Comparison of ENCODE assay signal across 24 cellular contexts in the genomic region with DNA sequence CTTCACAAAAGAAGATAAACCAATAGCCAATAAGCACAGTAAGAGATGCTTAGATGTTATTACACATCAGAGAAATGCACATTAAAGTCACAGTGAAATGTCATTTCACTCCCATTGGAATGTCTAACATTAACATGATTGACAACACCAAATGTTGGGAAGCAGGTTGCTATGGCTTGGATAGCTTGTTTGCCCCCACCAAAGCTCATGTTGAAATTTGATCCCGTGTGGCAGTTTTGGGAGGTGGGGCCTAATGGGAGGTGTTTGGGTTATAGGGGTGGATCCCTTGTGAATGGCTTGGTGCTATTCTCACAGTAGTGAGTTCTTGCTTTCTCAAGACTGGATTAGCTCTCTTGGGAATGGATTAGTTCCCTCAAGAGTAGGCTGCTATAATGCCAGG. TPM values are rescaled to one million over a fixed set of nuclear protein-coding genes. Genes with fewer than 3 reads are reported as not detected.
DNase-seq lines count a peak whose midpoint lies in the region; ATAC-seq, FAIRE-seq and TF ChIP-seq lines count a peak whose summit lies in the region.
"Had no signal": no experiment of that assay in that cellular context is flagged by ENCODE, and none has a peak within 500 bp of the region (broad histone marks: within the 10 kb centered on the region; RNA-seq: fewer than 3 reads in every experiment).

No MANE protein-coding gene starts in this region.

- BruUV-seq in K562 (replicated peaks; lab: Mats Ljungman, UMichigan): no TSS peak

- CTCF ChIA-PET in K562 (lab: Yijun Ruan, JAX; ENCODE audit: low intra/inter-chr PET ratio): no interaction called here

- no peaks in the 10 kb centered on the region for H3K9me3 ChIP-seq in HUES64 (ENCODE audit: insufficient read depth, low read depth, low read length)
- H3K9me3 ChIP-seq in K562 (replicated peaks; ENCODE audit: control insufficient read depth, insufficient read depth, low read depth, low read length): no peaks in the 10 kb centered on the region
- H3K9me3 ChIP-seq in neural progenitor cell (ENCODE audit: low read depth): no peaks in the 10 kb centered on the region
- H3K9me3 ChIP-seq: BE2C, MG63 had no signal

- no peaks in the 10 kb centered on the region for H3K36me3 Mint-ChIP-seq in neural progenitor cell

- no peak for TF ChIP-seq POLR2A in K562 (conservative IDR thresholded peaks at IDR 0.05)

- H3K36me3 ChIP-seq in HUES64 (ENCODE audit: insufficient read depth, low read length) (no peaks in the 10 kb centered on the region), K562 (ENCODE audit: control insufficient read depth, insufficient read depth, low read length) (no peaks in the 10 kb centered on the region), neural progenitor cell (no peaks in the 10 kb centered on the region)
- H3K36me3 ChIP-seq: BE2C, MG63 had no signal

- no peak for TF ChIP-seq CTCF in K562 (IDR thresholded peaks at IDR 0.05 in 2 of 3, conservative IDR thresholded peaks at IDR 0.05 in 1 of 3; ENCODE audit: insufficient read depth in 2 of 3, low read depth in 1 of 3, low read length in 3 of 3)
- no peak for TF ChIP-seq CTCF in neural progenitor cell (IDR thresholded peaks at IDR 0.05)
- no peak for TF ChIP-seq CTCF in GM10266 (IDR thresholded peaks at IDR 0.05; ENCODE audit: control insufficient read depth, insufficient read depth, low read depth, missing control alignments)

- in situ Hi-C loops in K562 (cut with MboI): no loop called here

- no peak for TF ChIP-seq RAD21 in K562 (CRISPR knock-in tag; conservative IDR thresholded peaks at IDR 0.05 in 1 of 2, IDR thresholded peaks at IDR 0.05 in 1 of 2)

- no peaks in the 10 kb centered on the region for H4K20me1 ChIP-seq in K562 (replicated peaks; ENCODE audit: control insufficient read depth, insufficient read depth, low read length)
- H4K20me1 ChIP-seq in neural progenitor cell (ENCODE audit: low read depth): no peaks in the 10 kb centered on the region

- POLR2A ChIA-PET in K562 (lab: Yijun Ruan, JAX): interaction anchor here (0.7 to 0.9 kb wide), 3 partner anchors 13 to 191 kb away, joined by 3 read pairs; no protein-coding TSS in a partner anchor

- 60% methylated on average over 1 of the region's 1 CpG for WGBS in HUES64
- 0% methylated on average over 1 of the region's 1 CpG for WGBS in K562 (ENCODE audit: insufficient coverage, low coverage, missing lambda C conversion rate)

- no peaks in the 10 kb centered on the region for H3K27me3 ChIP-seq in HUES64 (ENCODE audit: insufficient read depth, low read length)
- H3K27me3 ChIP-seq in K562 (ENCODE audit: control insufficient read depth in 2 of 2, insufficient read depth in 2 of 2, low read length in 2 of 2): no peaks in the 10 kb centered on the region
- no peaks in the 10 kb centered on the region for H3K27me3 ChIP-seq in neural progenitor cell
- H3K27me3 ChIP-seq: BE2C, MG63 had no signal

- H2AFZ ChIP-seq in K562 (ENCODE audit: low read depth, low read length) (peak overlapping the region; percentile 20), neural progenitor cell (replicated peaks) (no peak overlapping the region)

- peak; percentile 62 for FAIRE-seq in K562 (lab: Jason Lieb, UNC)
- FAIRE-seq: G401.6, GM12878, RCC 7860 had no signal

- no peak for TF ChIP-seq EP300 in K562 (IDR thresholded peaks at IDR 0.05; ENCODE audit: low read length)

- H3K27ac ChIP-seq in HUES64 (ENCODE audit: low read depth, low read length) (peak overlapping the region; percentile 35; the same call in 1 of the 2 replicates), K562 (ENCODE audit: extremely low read depth, low read depth, low read length) (no peak overlapping the region), neural progenitor cell (no peak overlapping the region)

- peaks cover 20% of the 10 kb centered on the region for H3K4me1 ChIP-seq in HUES64 (ENCODE audit: insufficient read depth, low read length)
- H3K4me1 ChIP-seq in K562 (replicated peaks in 1 of 2; ENCODE audit: control insufficient read depth in 2 of 2, insufficient read depth in 2 of 2, low read length in 2 of 2): peaks cover 10 to 17% of the 10 kb centered on the region in 2 experiments; a peak in 3 of 5 replicates
- peaks cover 9% of the 10 kb centered on the region for H3K4me1 ChIP-seq in neural progenitor cell
- H3K4me1 ChIP-seq: BE2C had no signal

- H3K79me2 ChIP-seq in K562 (ENCODE audit: control insufficient read depth, insufficient read depth, low read length) (no peaks in the 10 kb centered on the region), neural progenitor cell (ENCODE audit: low read depth) (no peaks in the 10 kb centered on the region)

- H3F3A ChIP-seq in neural progenitor cell (ENCODE audit: low read depth): no peaks in the 10 kb centered on the region

- H3K9ac ChIP-seq in HUES64 (ENCODE audit: low read depth, low read length) (no peak overlapping the region), K562 (ENCODE audit: insufficient read depth in 1 of 2, low read depth in 2 of 2, low read length in 2 of 2) (no peak overlapping the region), neural progenitor cell (no peak overlapping the region)

- peak; percentile 78 for ATAC-seq in K562
- ATAC-seq in activated CD4-positive, CD25-positive, alpha-beta regulatory T cell treated with anti-CD3 and anti-CD28 coated beads, Interleukin-2, amount 50 U/mL, for 24 hours: no peak
- ATAC-seq: GM12878, SK-N-SH treated with all-trans-retinoic acid at 6 μM for 48 hours had no signal

- no peak overlapping the region for H3K4me3 Mint-ChIP-seq in neural progenitor cell
- H3K4me3 Mint-ChIP-seq: CD4-positive, alpha-beta T cell had no signal

- intact Hi-C loops in K562 (cut with micrococcal nuclease): no loop called here

- H3K4me3 ChIP-seq in HUES64 (ENCODE audit: low read length): no peak overlapping the region
- H3K4me3 ChIP-seq in K562: no peak overlapping the region
- H3K4me3 ChIP-seq in neural progenitor cell: no peak overlapping the region
- H3K4me3 ChIP-seq: GM12878, MG63 had no signal

- H3K4me2 ChIP-seq in K562 (ENCODE audit: insufficient read depth, low read length) (no peak overlapping the region), neural progenitor cell (no peak overlapping the region)

- H3K27me3 Mint-ChIP-seq in neural progenitor cell (ENCODE audit: insufficient read depth, low read depth): no peaks in the 10 kb centered on the region

- peaks cover 23% of the 10 kb centered on the region for H3K4me1 Mint-ChIP-seq in neural progenitor cell

- H3K9me1 ChIP-seq in K562 (ENCODE audit: control insufficient read depth, insufficient read depth, low read length): no peaks in the 10 kb centered on the region

- H3K9me3 Mint-ChIP-seq in neural progenitor cell: no peaks in the 10 kb centered on the region
- H3K9me3 Mint-ChIP-seq: CD4-positive, alpha-beta T cell had no signal

- DNase-seq in NCI-H524 treated with DMSO at 0.1 percent for 48 hours (lab: John Stamatoyannopoulos, UW): peak; percentile 28
- DNase-seq in K562 (ENCODE audit: extremely low read depth in 1 of 4, low spot score in 3 of 4): peak in 1 of 4 experiments; percentile 67
- DNase-seq in neural progenitor cell (ENCODE audit: low spot score): peak; percentile 28
- DNase-seq in GM10266 (ENCODE audit: extremely low spot score): no peak
- no peak for DNase-seq in ureter (ENCODE audit: low spot score)
- DNase-seq: BE2C; Calu3; CD4-positive, alpha-beta T cell; DMS79; MG63; NCI-H1092; NCI-H1694; NCI-H2107; NCI-H446; Right ventricle myocardium superior; T-helper 1 cell had no signal

- H3K27ac Mint-ChIP-seq in neural progenitor cell: no peak overlapping the region
- H3K27ac Mint-ChIP-seq: CD4-positive, alpha-beta T cell had no signal

TF ChIP-seq in K562, 482 proteins besides CTCF, POLR2A, EP300 and RAD21 (continues in another document):
- TF ChIP-seq ZBTB8A (IDR thresholded peaks at IDR 0.05; ENCODE audit: partially characterized antibody) (no peak), FOXJ2 (tag; IDR thresholded peaks at IDR 0.05) (0 out of 2 replicates have a peak, but pooled peaks have one; percentile 29), NCOR1 (IDR thresholded peaks at IDR 0.05) (no peak), CC2D1A (IDR thresholded peaks at IDR 0.05) (no peak), SMARCB1 (IDR thresholded peaks at IDR 0.05; ENCODE audit: insufficient read length, low read depth) (no peak), ZNF436 (CRISPR knock-in tag; IDR thresholded peaks at IDR 0.05) (no peak), LCOR (CRISPR knock-in tag; IDR thresholded peaks at IDR 0.05) (no peak), ESRRB (CRISPR knock-in tag; IDR thresholded peaks at IDR 0.05; ENCODE audit: borderline replicate concordance) (no peak), ZNF239 (CRISPR knock-in tag; IDR thresholded peaks at IDR 0.05) (no peak)
- TF ChIP-seq, protein P1, sequence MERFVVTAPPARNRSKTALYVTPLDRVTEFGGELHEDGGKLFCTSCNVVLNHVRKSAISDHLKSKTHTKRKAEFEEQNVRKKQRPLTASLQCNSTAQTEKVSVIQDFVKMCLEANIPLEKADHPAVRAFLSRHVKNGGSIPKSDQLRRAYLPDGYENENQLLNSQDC (CRISPR knock-in tag; IDR thresholded peaks at IDR 0.05): no peak

RNA-seq across cellular contexts. Expression of a gene that starts 44.8 kb away (rescaled TPM):
- 4.6 TPM for polyA plus RNA-seq in HUES64 (2013, experiment 1 of 2)
- polyA plus RNA-seq in HUES64 (2013, experiment 2 of 2): 4.0 TPM
- total RNA-seq in K562 (2011; cell fraction: chromatin; rRNA removed; ENCODE audit: low replicate concordance): 18.1 and 18.7 TPM in 2 replicates
- 15.3 and 20.5 TPM in 2 replicates for total RNA-seq in K562 (2011; cell fraction: nucleolus; rRNA removed)
- total RNA-seq in K562 (2011; cell fraction: nucleoplasm; rRNA removed): 27.9 and 37.3 TPM in 2 replicates
- total RNA-seq in K562 (2014; rRNA removed) (7.8 and 8.6 TPM in 2 replicates), K562 (2014; rRNA removed; fragmentation: Illumina TruSeq; extraction: Trizol) (12.0 and 15.3 TPM in 2 replicates), K562 (2015; rRNA removed; fragmentation: Illumina TruSeq; extraction: Trizol) (11.8 and 12.6 TPM in 2 replicates), K562 (2021) (7.4 and 8.7 TPM in 2 replicates), neural progenitor cell (ENCODE audit: low replicate concordance) (0.59 and 0.75 TPM in 2 replicates), ureter (5.3 TPM)
- polyA plus RNA-seq in K562 (2011; rRNA removed) (30.7 and 38.9 TPM in 2 replicates), K562 (2014; fragmentation: Illumina TruSeq; extraction: Trizol) (10.9 and 12.1 TPM in 2 replicates), K562 (2014; fragmentation: Nextera tagmentation; extraction: Ambion mirVana) (1 to 10 TPM; 5.9 to 6.8 TPM), K562 (2014; rRNA removed) (8.0 and 9.3 TPM in 2 replicates)
- polyA plus RNA-seq in K562 (2011; cell fraction: cytosol; rRNA removed): 16.6 and 27.0 TPM in 2 replicates
- polyA plus RNA-seq in K562 (2011; cell fraction: nucleus; rRNA removed): 8.4 and 14.0 TPM in 2 replicates
- polyA plus RNA-seq in K562 (2012): 7.1 and 10.8 TPM in 2 replicates
- 26.8 and 27.7 TPM in 2 replicates for polyA minus RNA-seq in K562 (2011; rRNA and poly(A)+ RNA removed)
- 5.2 and 13.0 TPM in 2 replicates for polyA minus RNA-seq in K562 (2011; cell fraction: cytosol; rRNA and poly(A)+ RNA removed)
- 4.0 and 5.1 TPM in 2 replicates for polyA minus RNA-seq in K562 (2011; cell fraction: nucleus; rRNA and poly(A)+ RNA removed)
- total RNA-seq: CD4-positive, alpha-beta T cell; GM12878; H4 had no signal
- polyA plus RNA-seq: AG04450, GM12878 had no signal

Comparison
In these comparisons a context has a peak if more than half of its experiments do, and no peak if none do; other contexts are left out.
1. DNase-seq: peak in NCI-H524 treated with DMSO at 0.1 percent for 48 hours (single experiment) and neural progenitor cell (single experiment); none in GM10266 (single experiment) and ureter (single experiment).